ENCODE assay signal across 17 cellular contexts in the genomic region with DNA sequence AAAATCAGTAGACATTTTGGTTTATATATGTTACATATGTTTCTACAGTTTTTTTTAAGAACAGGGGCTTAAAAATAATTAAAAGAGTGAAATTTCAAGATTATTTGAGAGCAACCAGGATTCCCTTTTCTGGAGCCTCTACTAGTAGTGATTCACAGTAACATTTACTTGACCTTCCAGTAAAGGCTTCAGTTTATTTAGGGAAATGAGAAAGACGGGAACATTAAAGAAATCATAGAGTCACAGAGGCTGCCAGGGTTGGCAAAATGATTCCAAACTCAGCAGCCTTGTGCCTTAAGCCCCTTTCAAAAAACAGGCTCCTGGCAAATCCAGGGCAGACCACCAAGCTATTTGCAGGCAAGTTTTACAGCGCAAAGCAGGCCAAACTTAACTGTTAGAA.
DNase-seq lines count a peak whose midpoint lies in the region; ATAC-seq, FAIRE-seq and TF ChIP-seq lines count a peak whose summit lies in the region.
"Had no signal": no experiment of that assay in that cellular context is flagged by ENCODE, and none has a peak within 500 bp of the region (broad histone marks: within the 10 kb centered on the region; RNA-seq: fewer than 3 reads in every experiment).

No MANE protein-coding gene starts in this region.

- H3K56ac ChIP-seq in IMR-90 (ENCODE audit: extremely low read depth, insufficient read depth, low read length): no peak overlapping the region

- ATAC-seq in IMR-90 (ENCODE audit: low read depth): peak; percentile 76
- ATAC-seq in left lung: no peak
- no peak for ATAC-seq in GM21360 (IDR thresholded peaks at IDR 0.05; ENCODE audit: unreplicated experiment)
- ATAC-seq: GM12878 had no signal

- in situ Hi-C loops in IMR-90 (cut with MboI; ENCODE audit: low sequenced_read_pairs): no loop called here

- CTCF ChIA-PET in IMR-90 (lab: Yijun Ruan, JAX): no interaction called here

- no TSS peak for BruUV-seq in IMR-90 (replicated peaks; lab: Mats Ljungman, UMichigan)

- no peak overlapping the region for H2BK15ac ChIP-seq in IMR-90 (ENCODE audit: low read depth, low read length)

- no peak overlapping the region for H3K4me2 ChIP-seq in IMR-90 (ENCODE audit: low read depth, low read length)
- peak overlapping the region; percentile 52 for H3K4me2 ChIP-seq in smooth muscle cell
- H3K4me2 ChIP-seq: KMS-11 had no signal

- H3K9me1 ChIP-seq in IMR-90 (ENCODE audit: insufficient read depth, low read length): no peaks in the 10 kb centered on the region

- no peak overlapping the region for H2BK20ac ChIP-seq in IMR-90 (ENCODE audit: low read depth, low read length)

- no peak for FAIRE-seq in kidney (lab: Jason Lieb, UNC)
- FAIRE-seq: GM12878 had no signal

- no peak overlapping the region for H2BK120ac ChIP-seq in IMR-90 (ENCODE audit: low read depth, low read length)

- no peak overlapping the region for H3K14ac ChIP-seq in IMR-90 (replicated peaks; ENCODE audit: low read depth, low read length)

- no peak for TF ChIP-seq RAD21 in IMR-90 (IDR thresholded peaks at IDR 0.05; ENCODE audit: low read length)

- dilution Hi-C loops in IMR-90 (cut with HindIII; ENCODE audit: low sequenced_read_pairs, unreplicated experiment): no loop called here

- H3K4me1 ChIP-seq in IMR-90 (ENCODE audit: control insufficient read depth, insufficient read depth, low read length) (peaks cover 4% of the 10 kb centered on the region; the same call in 1 of the 2 replicates), left lung (peaks cover 0 to 5% of the 10 kb centered on the region in 2 donors), smooth muscle cell (ENCODE audit: low read depth) (peaks cover 11% of the 10 kb centered on the region), kidney (ENCODE audit: control insufficient read depth in 1 of 2, insufficient read depth in 1 of 2, low read depth in 1 of 2, low read length in 2 of 2) (peaks cover 0 to 4% of the 10 kb centered on the region in 2 donors)

- H3K27ac ChIP-seq in IMR-90 (ENCODE audit: insufficient read depth, low read length) (peak overlapping the region; percentile 59), left lung (peak overlapping the region; percentile 21 to 37), smooth muscle cell (ENCODE audit: low read depth) (peak overlapping the region; percentile 56), kidney (ENCODE audit: low read depth in 2 of 2, low read length in 2 of 2) (peak overlapping the region in 1 of 2 donors; percentile 12)
- H3K27ac ChIP-seq: KMS-11 had no signal

- peak overlapping the region; percentile 20; the same call in 1 of the 2 replicates for H3K18ac ChIP-seq in IMR-90 (ENCODE audit: low read depth, low read length)

- no peak overlapping the region for H3K4ac ChIP-seq in IMR-90 (ENCODE audit: low read depth, low read length)

- H4K5ac ChIP-seq in IMR-90 (ENCODE audit: low read depth, low read length): 0 out of 2 replicates have a peak overlapping the region, but pooled peaks have one; percentile 30

- H2AK9ac ChIP-seq in IMR-90 (replicated peaks; ENCODE audit: low read depth, low read length, poor library complexity): no peak overlapping the region

- no peaks in the 10 kb centered on the region for H3K9me3 ChIP-seq in IMR-90 (ENCODE audit: control insufficient read depth, insufficient read depth, low read length)
- peaks cover 0 to 2% of the 10 kb centered on the region in 2 donors for H3K9me3 ChIP-seq in left lung
- no peaks in the 10 kb centered on the region for H3K9me3 ChIP-seq in smooth muscle cell (replicated peaks; ENCODE audit: low read depth)
- H3K9me3 ChIP-seq in kidney (ENCODE audit: control insufficient read depth in 1 of 2, low read length in 2 of 2): no peaks in the 10 kb centered on the region

- peaks cover 4% of the 10 kb centered on the region for H3F3A ChIP-seq in smooth muscle cell (ENCODE audit: low read depth)

- TF ChIP-seq CTCF in IMR-90 (conservative IDR thresholded peaks at IDR 0.05; ENCODE audit: low read depth, low read length) (no peak), choroid plexus epithelial cell (conservative IDR thresholded peaks at IDR 0.05; ENCODE audit: low read depth, low read length) (no peak), left lung (IDR thresholded peaks at IDR 0.05) (no peak), smooth muscle cell (IDR thresholded peaks at IDR 0.05; ENCODE audit: borderline replicate concordance, insufficient read depth, poor library complexity, severe bottlenecking) (no peak), kidney (IDR thresholded peaks at IDR 0.05; ENCODE audit: borderline replicate concordance, extremely low read depth, insufficient read depth) (no peak)

- no peak overlapping the region for H3K9ac ChIP-seq in IMR-90 (ENCODE audit: low read depth, low read length)
- no peak overlapping the region for H3K9ac ChIP-seq in smooth muscle cell (ENCODE audit: low read depth)
- H3K9ac ChIP-seq in kidney (ENCODE audit: low read length in 2 of 2): no peak overlapping the region
- H3K9ac ChIP-seq: KMS-11 had no signal

- no peak for TF ChIP-seq POLR2A in IMR-90 (IDR thresholded peaks at IDR 0.05; ENCODE audit: low read depth, low read length)

- intact Hi-C loops in IMR-90 (cut with micrococcal nuclease) (no loop called here), left lung (cut with DNase I) (no loop called here), kidney (cut with DNase I) (no loop called here)

- peak overlapping the region in 1 of 2 experiments; percentile 35; a peak in 1 of 4 replicates for H4K8ac ChIP-seq in IMR-90 (ENCODE audit: low read depth in 2 of 2, low read length in 2 of 2)

- H3K79me1 ChIP-seq in IMR-90 (ENCODE audit: low read depth in 1 of 2, low read length in 2 of 2): no peaks in the 10 kb centered on the region

- POLR2A ChIA-PET in IMR-90 (lab: Charles Lee; ENCODE audit: unreplicated experiment): no interaction called here

- peak; percentile 27 for DNase-seq in IMR-90
- peak; percentile 28 for DNase-seq in choroid plexus epithelial cell (ENCODE audit: low read depth)
- no peak for DNase-seq in left lung
- no peak for DNase-seq in smooth muscle cell (lab: John Stamatoyannopoulos, UW; ENCODE audit: unreplicated experiment)
- DNase-seq in SIG-M5 (lab: John Stamatoyannopoulos, UW): no peak
- no peak for DNase-seq in kidney
- DNase-seq: ACHN; CD4-positive, alpha-beta T cell; DMS79; HFFc6; NCI-H1092 treated with DMSO at 0.1 percent for 48 hours; NCI-H1694; NCI-H2107; NCI-H226 had no signal

- H3K27me3 ChIP-seq in IMR-90 (ENCODE audit: control insufficient read depth, insufficient read depth, low read length) (no peaks in the 10 kb centered on the region), left lung (no peaks in the 10 kb centered on the region), smooth muscle cell (ENCODE audit: low read depth) (no peaks in the 10 kb centered on the region)

- no peak overlapping the region for H2AK5ac ChIP-seq in IMR-90 (ENCODE audit: low read depth, low read length)

- H4K91ac ChIP-seq in IMR-90 (ENCODE audit: insufficient read depth, low read depth, low read length): no peak overlapping the region

- no peaks in the 10 kb centered on the region for H4K20me1 ChIP-seq in IMR-90 (ENCODE audit: insufficient read depth, low read length)
- no peaks in the 10 kb centered on the region for H4K20me1 ChIP-seq in smooth muscle cell (ENCODE audit: low read depth)

- no peak overlapping the region for H2BK5ac ChIP-seq in IMR-90 (ENCODE audit: low read depth, low read length, poor library complexity, severe bottlenecking)

- no peak overlapping the region for H3K23ac ChIP-seq in IMR-90 (ENCODE audit: low read depth, low read length)

- H3K79me2 ChIP-seq in smooth muscle cell (ENCODE audit: low read depth): no peaks in the 10 kb centered on the region

- no peak overlapping the region for H2AFZ ChIP-seq in IMR-90 (replicated peaks; ENCODE audit: low read length, poor library complexity)
- H2AFZ ChIP-seq in smooth muscle cell (ENCODE audit: low read depth): peak overlapping the region; percentile 51

- H3K36me3 ChIP-seq in IMR-90 (ENCODE audit: control insufficient read depth, insufficient read depth, low read length) (no peaks in the 10 kb centered on the region), left lung (no peaks in the 10 kb centered on the region), smooth muscle cell (ENCODE audit: low read depth) (no peaks in the 10 kb centered on the region), kidney (ENCODE audit: control insufficient read depth in 1 of 2, insufficient read depth in 2 of 2, low read length in 2 of 2) (no peaks in the 10 kb centered on the region)

- H3K4me3 ChIP-seq in IMR-90 (ENCODE audit: insufficient read depth, low read depth, low read length): no peak overlapping the region
- H3K4me3 ChIP-seq in choroid plexus epithelial cell (ENCODE audit: low read depth, low read length): no peak overlapping the region
- H3K4me3 ChIP-seq in left lung: no peak overlapping the region
- no peak overlapping the region for H3K4me3 ChIP-seq in smooth muscle cell
- H3K4me3 ChIP-seq in kidney (ENCODE audit: low read length in 2 of 2): no peak overlapping the region
- H3K4me3 ChIP-seq: GM12878 had no signal

- WGBS in IMR-90 (ENCODE audit: extremely low coverage in 2 of 2, insufficient read length in 1 of 2), 2 experiments: 80% methylated on average over 1 of the region's 2 CpGs; no CpG with 5 or more reads in 1 of the 2 experiments
- WGBS in smooth muscle cell (ENCODE audit: low lambda C conversion rate): 34% methylated on average over 2 of the region's 2 CpGs

TF ChIP-seq in IMR-90, 13 proteins besides CTCF, POLR2A, EP300 and RAD21:
- TF ChIP-seq MXI1 (IDR thresholded peaks at IDR 0.05; ENCODE audit: borderline replicate concordance, low read depth, low read length): no peak

Comparison
In these comparisons a context has a peak if more than half of its experiments do, and no peak if none do; other contexts are left out.
1. DNase-seq: peak in IMR-90 (single experiment) and choroid plexus epithelial cell (single experiment); none in left lung (0 of 2), smooth muscle cell (single experiment), SIG-M5 (single experiment) and kidney (single experiment).